In genomic region chr7:6271694-6272371, GRCh38 we compare ENCODE assay signal across 8 cellular contexts. TPM values are rescaled to one million over a fixed set of nuclear protein-coding genes. Genes with fewer than 3 reads are reported as not detected.
DNase-seq lines count a peak whose midpoint lies in the region; ATAC-seq and TF ChIP-seq lines count a peak whose summit lies in the region.

No MANE protein-coding gene starts in this region.

- peak; percentile 18 for ATAC-seq in left colon

- H3K4me3 ChIP-seq in CD8-positive, alpha-beta memory T cell (ENCODE audit: low read length): peak overlapping the region; percentile 82
- peak overlapping the region; percentile 90 for H3K4me3 ChIP-seq in GM23248

- TF ChIP-seq CTCF in MCF 10A (IDR thresholded peaks at IDR 0.05; ENCODE audit: unreplicated experiment): no peak

- peak; percentile 6 to 54 (median 17) for DNase-seq in CD8-positive, alpha-beta memory T cell
- peak; percentile 52 for DNase-seq in GM23248
- peak; percentile 38 for DNase-seq in RPMI8226
- DNase-seq in MCF 10A (ENCODE audit: unreplicated experiment): no peak
- DNase-seq in left colon: peak; percentile 31 to 34
- DNase-seq in stimulated activated CD8-positive, alpha-beta memory T cell treated with anti-CD3 and anti-CD28 coated beads, Interleukin-4, amount 100 ng/mL, for 48 hours: peak; percentile 40
- no peak for DNase-seq in NCI-H187 (lab: John Stamatoyannopoulos, UW)
- no peak for DNase-seq in SIG-M5 (lab: John Stamatoyannopoulos, UW)

- 0 to 1% methylated on average over 29 to 40 of the region's 64 CpGs for WGBS in GM23248 (ENCODE audit: low coverage in 1 of 2, low lambda C conversion rate in 2 of 2, missing lambda C conversion rate in 2 of 2), 2 experiments

- peak overlapping the region; percentile 92 for H3K9ac ChIP-seq in GM23248

- H3K27me3 Mint-ChIP-seq in CD8-positive, alpha-beta memory T cell: peaks cover 0 to 2% of the 10 kb centered on the region in 2 donors
- no peaks in the 10 kb centered on the region for H3K27me3 Mint-ChIP-seq in MCF 10A (ENCODE audit: insufficient read depth, unreplicated experiment)

- no peaks in the 10 kb centered on the region for H3K27me3 ChIP-seq in CD8-positive, alpha-beta memory T cell (ENCODE audit: insufficient read depth, low read length, poor library complexity, severe bottlenecking)
- H3K27me3 ChIP-seq in GM23248 (replicated peaks; ENCODE audit: insufficient read depth): no peaks in the 10 kb centered on the region

- peaks cover 0 to 2% (median 0%) of the 10 kb centered on the region in 5 donors for H3K9me3 Mint-ChIP-seq in CD8-positive, alpha-beta memory T cell
- H3K9me3 Mint-ChIP-seq in MCF 10A (ENCODE audit: unreplicated experiment): no peaks in the 10 kb centered on the region

- no peaks in the 10 kb centered on the region for H3K9me2 ChIP-seq in GM23248 (ENCODE audit: insufficient read depth)

- H3K27ac Mint-ChIP-seq in CD8-positive, alpha-beta memory T cell: peak overlapping the region; percentile 15 to 94 (median 82)
- no peak overlapping the region for H3K27ac Mint-ChIP-seq in MCF 10A (ENCODE audit: low read depth, unreplicated experiment)

- H2AFZ ChIP-seq in GM23248: no peak overlapping the region

- H3K36me3 ChIP-seq in CD8-positive, alpha-beta memory T cell (ENCODE audit: insufficient read depth, low read length): no peaks in the 10 kb centered on the region
- H3K36me3 ChIP-seq in GM23248 (ENCODE audit: low read depth): no peaks in the 10 kb centered on the region

- POLR2A ChIA-PET in CD8-positive, alpha-beta memory T cell (lab: Charles Lee): interaction anchor here (0.5 to 0.9 kb wide), 3 partner anchors 8 to 1748 kb away, joined by 3 read pairs; no protein-coding TSS in a partner anchor
- POLR2A ChIA-PET in MCF 10A (lab: Yijun Ruan, JAX): interaction anchor here (0.7 to 2.9 kb wide), 7 partner anchors 9 to 443 kb away, joined by 3 to 29 read pairs (median 8); no protein-coding TSS in a partner anchor

- no peaks in the 10 kb centered on the region for H3K9me3 ChIP-seq in CD8-positive, alpha-beta memory T cell (ENCODE audit: low read length)
- H3K9me3 ChIP-seq in GM23248 (ENCODE audit: low read depth): no peaks in the 10 kb centered on the region

- H3K79me2 ChIP-seq in GM23248 (ENCODE audit: insufficient read depth): peaks cover 52% of the 10 kb centered on the region

- H3K4me2 ChIP-seq in GM23248 (ENCODE audit: unreplicated experiment): peak overlapping the region; percentile 96

- CTCF ChIA-PET in CD8-positive, alpha-beta memory T cell (lab: Charles Lee): interaction anchor here (0.9 to 1.6 kb wide), 7 partner anchors 8 to 51 kb away, joined by 3 to 6 read pairs (median 3); no protein-coding TSS in a partner anchor
- CTCF ChIA-PET in MCF 10A (lab: Yijun Ruan, JAX): interaction anchor here (0.6 to 1.4 kb wide), 7 partner anchors 10 to 123 kb away, joined by 3 to 8 read pairs (median 4); no protein-coding TSS in a partner anchor

- in situ Hi-C loops in GM23248 (cut with MboI): no loop called here

- intact Hi-C loops in MCF 10A (cut with micrococcal nuclease) (loop anchor here (1.0 to 5.0 kb wide), 3 partner anchors 51 to 108 kb away; no protein-coding TSS in a partner anchor), left colon (cut with DNase I, micrococcal nuclease) (no loop called here)

- H3K4me1 ChIP-seq in CD8-positive, alpha-beta memory T cell (ENCODE audit: insufficient read depth, low read length): peaks cover 15% of the 10 kb centered on the region
- peaks cover 14% of the 10 kb centered on the region for H3K4me1 ChIP-seq in GM23248 (ENCODE audit: insufficient read depth)

- peak overlapping the region; percentile 89 to 96 (median 94) for H3K4me3 Mint-ChIP-seq in CD8-positive, alpha-beta memory T cell
- peak overlapping the region; percentile 83 for H3K4me3 Mint-ChIP-seq in MCF 10A (ENCODE audit: unreplicated experiment)

- H3F3A ChIP-seq in GM23248 (ENCODE audit: insufficient read depth): peaks cover 13% of the 10 kb centered on the region

- H3K36me3 Mint-ChIP-seq in CD8-positive, alpha-beta memory T cell: peaks cover 0 to 6% (median 3%) of the 10 kb centered on the region in 3 donors
- no peaks in the 10 kb centered on the region for H3K36me3 Mint-ChIP-seq in MCF 10A (ENCODE audit: insufficient read depth, unreplicated experiment)

- H3K4me1 Mint-ChIP-seq in CD8-positive, alpha-beta memory T cell: peaks cover 36 to 52% (median 49%) of the 10 kb centered on the region in 3 donors
- H3K4me1 Mint-ChIP-seq in MCF 10A (ENCODE audit: insufficient read depth, unreplicated experiment): peaks cover 24% of the 10 kb centered on the region

- 0 out of 2 replicates have a peak, but pooled peaks cover 9% of the 10 kb centered on the region for H4K20me1 ChIP-seq in GM23248 (ENCODE audit: insufficient read depth)

- H3K27ac ChIP-seq in CD8-positive, alpha-beta memory T cell (ENCODE audit: low read depth, low read length): peak overlapping the region; percentile 41
- peak overlapping the region; percentile 69 for H3K27ac ChIP-seq in GM23248

- BruUV-seq in MCF 10A (replicated peaks; lab: Mats Ljungman, UMichigan): no TSS peak

RNA-seq across cellular contexts. Expression of gene CYTH3, which starts 0.6 kb away (rescaled TPM):
- 1 to 10 TPM; 4.5 to 4.9 TPM for total RNA-seq in CD8-positive, alpha-beta memory T cell
- polyA plus RNA-seq in CD8-positive, alpha-beta memory T cell: 15.7 TPM
- 45.5 and 47.1 TPM in 2 replicates for total RNA-seq in GM23248 (2014; rRNA removed; shearing (Covaris generic))
- 33.3 and 34.2 TPM in 2 replicates for polyA plus RNA-seq in GM23248 (2016; fragmentation: Nextera tagmentation; extraction: Ambion mirVana)
- total RNA-seq in MCF 10A (2022) (19.3 and 23.5 TPM in 2 replicates), left colon (10 to 100 TPM; 12.8 to 13.2 TPM)

Comparison
In these comparisons a context has a peak if more than half of its experiments do, and no peak if none do; other contexts are left out.
1. DNase-seq: peak in CD8-positive, alpha-beta memory T cell (5 of 5), GM23248 (single experiment), RPMI8226 (single experiment), left colon (2 of 2) and stimulated activated CD8-positive, alpha-beta memory T cell treated with anti-CD3 and anti-CD28 coated beads, Interleukin-4, amount 100 ng/mL, for 48 hours (single experiment); none in MCF 10A (single experiment), NCI-H187 (0 of 2) and SIG-M5 (single experiment).